8 cellular contexts compared by ENCODE assay signal in genomic region chr13:45367358-45367757, GRCh38. TPM values are rescaled to one million over a fixed set of nuclear protein-coding genes. Genes with fewer than 3 reads are reported as not detected.
DNase-seq lines count a peak whose midpoint lies in the region; ATAC-seq and TF ChIP-seq lines count a peak whose summit lies in the region.

No MANE protein-coding gene starts in this region.

- CTCF ChIA-PET in HEK293T (lab: Yijun Ruan, JAX) = no interaction called here

- peaks cover 43% of the 10 kb centered on the region for H3K4me1 Mint-ChIP-seq in chondrocyte (ENCODE audit: low read depth)

- H2AFZ ChIP-seq in MM.1S (ENCODE audit: low read length) = no peak overlapping the region

- peak overlapping the region; percentile 42; the same call in 1 of the 2 replicates for H3K27ac ChIP-seq in MM.1S (ENCODE audit: low read length)
- H3K27ac ChIP-seq in uterus = no peak overlapping the region

- H4K20me1 ChIP-seq in MM.1S (ENCODE audit: insufficient read depth, low read length) = no peaks in the 10 kb centered on the region

- no peaks in the 10 kb centered on the region for H3K79me2 ChIP-seq in MM.1S (ENCODE audit: low read length)

- H3K4me3 ChIP-seq in GM12865 (ENCODE audit: low read depth, low read length) = no peak overlapping the region
- H3K4me3 ChIP-seq in HAP-1 = no peak overlapping the region
- no peak overlapping the region for H3K4me3 ChIP-seq in MM.1S (ENCODE audit: low read length)
- H3K4me3 ChIP-seq in uterus = no peak overlapping the region

- POLR2A ChIA-PET in HEK293T (lab: Yijun Ruan, JAX) = interaction anchor here (0.7 kb wide), 1 partner anchor 20 kb away, joined by 3 read pairs; no protein-coding TSS in a partner anchor

- no peak overlapping the region for H3K9ac ChIP-seq in MM.1S (ENCODE audit: low read length)

- DNase-seq in GM12865 (ENCODE audit: low read depth) = peak; percentile 89
- peak; percentile 33 to 62 for DNase-seq in HAP-1 (ENCODE audit: low spot score in 2 of 2)
- peak; percentile 63 for DNase-seq in MM.1S
- no peak for DNase-seq in chondrocyte (ENCODE audit: low spot score)
- DNase-seq in non-pigmented ciliary epithelial cell (ENCODE audit: low read depth) = peak; percentile 80
- DNase-seq in uterus = peak; percentile 32 to 52
- no peak for DNase-seq in HEK293T (ENCODE audit: extremely low spot score)

- H3F3A ChIP-seq in MM.1S (ENCODE audit: insufficient read depth, low read length) = no peaks in the 10 kb centered on the region

- intact Hi-C loops in uterus (cut with DNase I; ENCODE audit: low total_unique reads) = no loop called here

- H3K36me3 ChIP-seq in HAP-1 (replicated peaks) (no peaks in the 10 kb centered on the region), MM.1S (replicated peaks; ENCODE audit: insufficient read depth, low read length) (no peaks in the 10 kb centered on the region), uterus (no peaks in the 10 kb centered on the region)

- peaks cover 22% of the 10 kb centered on the region for H3K36me3 Mint-ChIP-seq in chondrocyte (ENCODE audit: low read depth)

- H3K4me1 ChIP-seq in HAP-1 = peaks cover 6% of the 10 kb centered on the region
- no peaks in the 10 kb centered on the region for H3K4me1 ChIP-seq in MM.1S (ENCODE audit: low read length)
- H3K4me1 ChIP-seq in uterus = no peaks in the 10 kb centered on the region

- no peaks in the 10 kb centered on the region for H3K27me3 Mint-ChIP-seq in chondrocyte (ENCODE audit: low read depth)

- TF ChIP-seq CTCF in GM12865 (IDR thresholded peaks at IDR 0.05; ENCODE audit: insufficient read depth, low read depth, low read length, missing control alignments) (no peak), MM.1S (IDR thresholded peaks at IDR 0.05; ENCODE audit: low read length) (no peak), chondrocyte (IDR thresholded peaks at IDR 0.05) (no peak), uterus (IDR thresholded peaks at IDR 0.05) (no peak)

- H3K27me3 ChIP-seq in HAP-1 (ENCODE audit: low read depth) (no peaks in the 10 kb centered on the region), MM.1S (replicated peaks; ENCODE audit: insufficient read depth, low read length) (no peaks in the 10 kb centered on the region), uterus (no peaks in the 10 kb centered on the region)

- H3K27ac Mint-ChIP-seq in chondrocyte (ENCODE audit: unreplicated experiment) = peak overlapping the region; percentile 85

- peak; percentile 100 for ATAC-seq in activated CD4-positive, CD25-positive, alpha-beta regulatory T cell treated with anti-CD3 and anti-CD28 coated beads, Interleukin-2, amount 50 U/mL, for 24 hours

- in situ Hi-C loops in HAP-1 (cut with MboI; ENCODE audit: low sequenced_read_pairs) = loop anchor here (25.0 kb wide), 1 partner anchor 120 kb away; no protein-coding TSS in a partner anchor

- H3K9me3 Mint-ChIP-seq in chondrocyte (ENCODE audit: low read depth) = peaks cover 7% of the 10 kb centered on the region

- H3K9me3 ChIP-seq in HAP-1 (no peaks in the 10 kb centered on the region), MM.1S (replicated peaks; ENCODE audit: insufficient read depth, low read length) (no peaks in the 10 kb centered on the region), uterus (no peaks in the 10 kb centered on the region)

- no peak for TF ChIP-seq POLR2A in uterus (IDR thresholded peaks at IDR 0.05)

- H3K4me2 ChIP-seq in MM.1S (ENCODE audit: low read depth, low read length) = peak overlapping the region; percentile 15; the same call in 1 of the 2 replicates

- H3K4me3 Mint-ChIP-seq in chondrocyte (ENCODE audit: unreplicated experiment) = no peak overlapping the region

- H3K9me2 ChIP-seq in MM.1S (replicated peaks; ENCODE audit: insufficient read depth, low read length) = no peaks in the 10 kb centered on the region

TF ChIP-seq in HEK293T, 16 proteins besides CTCF, POLR2A, EP300 and RAD21:
- TF ChIP-seq CTBP1 (IDR thresholded peaks at IDR 0.05; ENCODE audit: borderline replicate concordance) (no peak), SP1 (IDR thresholded peaks at IDR 0.05) (no peak), NFRKB (IDR thresholded peaks at IDR 0.05) (no peak), BHLHE40 (IDR thresholded peaks at IDR 0.05; ENCODE audit: borderline replicate concordance) (no peak), FOXA1 (IDR thresholded peaks at IDR 0.05) (no peak), ELF4 (IDR thresholded peaks at IDR 0.05) (no peak)

RNA-seq across cellular contexts. Expression of gene TPT1, which starts 26.4 kb away (rescaled TPM):
- total RNA-seq in chondrocyte (2,987 to 3,118 TPM (median 2,990 TPM) in 3 replicates), uterus (1,000 to 10,000 TPM; 4,739 to 6,904 (median 5,667) TPM)

RNA-seq across cellular contexts. Expression of gene SLC25A30, which starts 50.8 kb away (rescaled TPM):
- total RNA-seq in chondrocyte = 11.6 to 15.0 TPM (median 13.4 TPM) in 3 replicates
- total RNA-seq in uterus = 10 to 100 TPM in 3 of 4 donors, 1 to 10 TPM in 1; 8.2 to 30.5 (median 22.2) TPM

Comparison
In these comparisons a context has a peak if more than half of its experiments do, and no peak if none do; other contexts are left out.
1. DNase-seq: peak in GM12865 (single experiment), HAP-1 (2 of 2), MM.1S (single experiment), non-pigmented ciliary epithelial cell (single experiment) and uterus (2 of 2); none in chondrocyte (single experiment) and HEK293T (single experiment).